In the genomic region with DNA sequence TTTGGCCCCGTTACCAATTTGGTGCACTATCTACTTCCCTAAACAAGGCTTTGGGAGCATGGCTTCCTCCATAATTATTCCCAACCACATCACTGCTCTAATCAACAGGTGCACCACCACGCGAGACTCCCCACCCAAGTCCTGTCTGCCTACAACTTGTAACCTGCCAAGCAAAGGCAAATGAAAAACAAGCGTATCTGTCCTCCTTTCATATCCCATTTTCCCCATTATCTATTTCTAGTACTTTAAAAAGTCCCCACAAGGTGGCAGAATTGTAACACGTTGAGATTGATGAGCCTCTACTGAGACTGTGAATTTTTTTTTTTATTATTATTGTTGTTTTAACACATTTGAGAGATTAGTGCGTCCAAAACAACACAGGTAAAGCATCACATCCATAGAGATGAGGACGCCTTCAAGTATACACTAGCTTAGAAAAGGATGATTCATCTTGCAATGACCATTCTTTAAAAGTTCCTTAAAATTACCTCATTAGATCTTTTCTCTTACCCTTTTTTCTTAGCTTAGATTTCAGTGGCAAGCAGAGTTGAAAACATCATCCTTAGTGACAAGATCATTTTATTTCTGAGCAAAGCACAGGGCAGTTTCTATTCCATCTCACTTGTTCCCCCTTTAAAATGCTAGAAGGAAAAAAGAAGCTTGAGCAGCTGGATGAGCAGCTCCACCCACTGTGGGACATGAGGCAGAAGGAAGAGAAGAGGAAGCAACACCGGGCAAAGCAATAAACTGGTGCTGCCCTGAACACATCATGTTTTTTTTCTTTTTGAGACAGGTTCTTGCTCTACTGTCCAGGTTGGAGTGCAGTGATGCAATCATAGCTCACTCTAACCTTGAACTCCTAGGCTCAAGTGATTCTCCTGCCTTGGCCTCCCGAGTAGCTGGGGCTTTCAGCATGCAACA, we compare ENCODE assay signal across 8 cellular contexts.
DNase-seq lines count a peak whose midpoint lies in the region; ATAC-seq, FAIRE-seq and TF ChIP-seq lines count a peak whose summit lies in the region.

No MANE protein-coding gene starts in this region.

- peak; percentile 72 for ATAC-seq in GM18519 (IDR thresholded peaks at IDR 0.05; ENCODE audit: low FRiP score, unreplicated experiment)
- ATAC-seq in HG03045 (IDR thresholded peaks at IDR 0.05; ENCODE audit: unreplicated experiment), result peak; percentile 71

- peaks cover 11 to 15% (median 14%) of the 10 kb centered on the region in 3 donors for H3K4me1 Mint-ChIP-seq in CD8-positive, alpha-beta memory T cell

- no peak for TF ChIP-seq POLR2A in adrenal gland (IDR thresholded peaks at IDR 0.05)

- H3K27ac ChIP-seq in CD8-positive, alpha-beta memory T cell (ENCODE audit: low read depth, low read length), result no peak overlapping the region
- H3K27ac ChIP-seq in adrenal gland (peak overlapping the region in 4 of 5 donors; percentile 25 to 74 (median 58)), left ventricle myocardium inferior (replicated peaks) (peak overlapping the region; percentile 16), small intestine (ENCODE audit: low read depth in 1 of 2, low read length in 1 of 2) (peak overlapping the region in 1 of 2 donors; percentile 8)

- DNase-seq in CD8-positive, alpha-beta memory T cell, result peak in 2 of 5 donors; percentile 41 to 48
- DNase-seq in NCI-H69 (lab: John Stamatoyannopoulos, UW) (peak; percentile 56), adrenal gland (peak in 1 of 7 donors; percentile 16), left ventricle myocardium inferior (no peak), small intestine (peak; percentile 72)
- DNase-seq in NK-92 treated with Interleukin-12 subunit alpha and Interleukin-12 subunit beta, amount 100 ng/mL, for 24 hours (lab: John Stamatoyannopoulos, UW), result no peak

- H3K36me3 ChIP-seq in CD8-positive, alpha-beta memory T cell (ENCODE audit: insufficient read depth, low read length), result no peaks in the 10 kb centered on the region
- H3K36me3 ChIP-seq in adrenal gland (replicated peaks in 1 of 2) (peaks cover 0 to 3% of the 10 kb centered on the region in 2 donors), left ventricle myocardium inferior (peaks cover 58% of the 10 kb centered on the region), small intestine (ENCODE audit: control insufficient read depth in 2 of 2, insufficient read depth in 2 of 2, low read length in 2 of 2) (no peaks in the 10 kb centered on the region)

- H3K36me3 Mint-ChIP-seq in CD8-positive, alpha-beta memory T cell, result no peaks in the 10 kb centered on the region

- FAIRE-seq in small intestine (lab: Jason Lieb, UNC), result no peak

- intact Hi-C loops in adrenal gland (cut with DNase I), result loop anchor here in 1 of 2 donors (5.0 to 10.0 kb wide), 2 partner anchors 78 to 266 kb away; no protein-coding TSS in a partner anchor
- intact Hi-C loops in left ventricle myocardium inferior (cut with micrococcal nuclease), result no loop called here

- POLR2A ChIA-PET in CD8-positive, alpha-beta memory T cell (lab: Charles Lee), result no interaction called here

- peak overlapping the region in 4 of 8 donors; percentile 19 to 53 (median 32) for H3K27ac Mint-ChIP-seq in CD8-positive, alpha-beta memory T cell

- CTCF ChIA-PET in CD8-positive, alpha-beta memory T cell (lab: Charles Lee), result interaction anchor here (0.6 to 2.2 kb wide), 13 partner anchors 9 to 439 kb away, joined by 3 to 8 read pairs (median 3); no protein-coding TSS in a partner anchor

- no peaks in the 10 kb centered on the region for H3K27me3 ChIP-seq in CD8-positive, alpha-beta memory T cell (ENCODE audit: insufficient read depth, low read length, poor library complexity, severe bottlenecking)
- H3K27me3 ChIP-seq in adrenal gland (no peaks in the 10 kb centered on the region), left ventricle myocardium inferior (ENCODE audit: low read depth) (no peaks in the 10 kb centered on the region), small intestine (ENCODE audit: control insufficient read depth in 2 of 2, insufficient read depth in 2 of 2, low read length in 2 of 2) (no peaks in the 10 kb centered on the region)

- no peaks in the 10 kb centered on the region for H3K9me3 Mint-ChIP-seq in CD8-positive, alpha-beta memory T cell

- WGBS in adrenal gland, 4 donors, result 8 to 13% (median 9%) methylated on average over 9 of the region's 9 CpGs
- WGBS in small intestine, 3 donors, result 6 to 18% (median 7%) methylated on average over 9 of the region's 9 CpGs

- TF ChIP-seq CTCF in adrenal gland (IDR thresholded peaks at IDR 0.05) (peak; percentile 43 to 83 (median 64)), left ventricle myocardium inferior (IDR thresholded peaks at IDR 0.05; ENCODE audit: borderline replicate concordance) (peak; percentile 68)

- H3K4me1 ChIP-seq in CD8-positive, alpha-beta memory T cell (ENCODE audit: insufficient read depth, low read length), result peaks cover 8% of the 10 kb centered on the region
- H3K4me1 ChIP-seq in adrenal gland (replicated peaks in 1 of 2) (peaks cover 11 to 35% of the 10 kb centered on the region in 2 donors), left ventricle myocardium inferior (peaks cover 72% of the 10 kb centered on the region), small intestine (ENCODE audit: control insufficient read depth in 2 of 2, insufficient read depth in 1 of 2, low read depth in 1 of 2, low read length in 1 of 2) (no peaks in the 10 kb centered on the region)

- H3K27me3 Mint-ChIP-seq in CD8-positive, alpha-beta memory T cell, result no peaks in the 10 kb centered on the region

- H3K9me3 ChIP-seq in CD8-positive, alpha-beta memory T cell (ENCODE audit: low read length), result no peaks in the 10 kb centered on the region
- H3K9me3 ChIP-seq in adrenal gland (replicated peaks in 1 of 3) (no peaks in the 10 kb centered on the region), left ventricle myocardium inferior (replicated peaks) (no peaks in the 10 kb centered on the region), small intestine (ENCODE audit: control insufficient read depth, low read depth) (no peaks in the 10 kb centered on the region)

- H3K4me3 ChIP-seq in CD8-positive, alpha-beta memory T cell (ENCODE audit: low read length), result no peak overlapping the region
- H3K4me3 ChIP-seq in adrenal gland, result peak overlapping the region in 1 of 4 donors; percentile 22
- no peak overlapping the region for H3K4me3 ChIP-seq in left ventricle myocardium inferior
- peak overlapping the region in 1 of 2 donors; percentile 32 for H3K4me3 ChIP-seq in small intestine (ENCODE audit: low read depth in 1 of 2, low read length in 2 of 2)

- peak overlapping the region in 5 of 7 donors; percentile 2 to 67 (median 7) for H3K4me3 Mint-ChIP-seq in CD8-positive, alpha-beta memory T cell

Comparison
In these comparisons a context has a peak if more than half of its experiments do, and no peak if none do; other contexts are left out.
1. DNase-seq: peak in NCI-H69 (single experiment) and small intestine (single experiment); none in left ventricle myocardium inferior (single experiment) and NK-92 treated with Interleukin-12 subunit alpha and Interleukin-12 subunit beta, amount 100 ng/mL, for 24 hours (single experiment).